In genomic region chr12:50986961-50987737, GRCh38 we compare ENCODE assay signal across 8 cellular contexts. TPM values are rescaled to one million over a fixed set of nuclear protein-coding genes. Genes with fewer than 3 reads are reported as not detected.
DNase-seq lines count a peak whose midpoint lies in the region; ATAC-seq and TF ChIP-seq lines count a peak whose summit lies in the region.

No MANE protein-coding gene starts in this region.

- peaks cover 11% of the 10 kb centered on the region for H3F3A ChIP-seq in neural progenitor cell (ENCODE audit: low read depth)

- peaks cover under 1% of the 10 kb centered on the region for H3K4me1 Mint-ChIP-seq in neural progenitor cell

- no peak for ATAC-seq in GM18867 (IDR thresholded peaks at IDR 0.05; ENCODE audit: unreplicated experiment)

- DNase-seq in NCI-H524 (lab: John Stamatoyannopoulos, UW) (peak; percentile 8 to 52), NCI-H524 treated with DMSO at 0.1 percent for 48 hours (lab: John Stamatoyannopoulos, UW) (no peak), fibroblast of the aortic adventitia (ENCODE audit: low read depth) (peak; percentile 75), neural progenitor cell (ENCODE audit: low spot score) (peak; percentile 50)
- no peak for DNase-seq in activated CD8-positive, alpha-beta memory T cell treated with anti-CD3 and anti-CD28 coated beads, Interleukin-2, amount 50 U/mL, for 48 hours

- H3K4me3 ChIP-seq in HUES64 (ENCODE audit: low read length): no peak overlapping the region
- H3K4me3 ChIP-seq in fibroblast of the aortic adventitia (ENCODE audit: low read depth, low read length): no peak overlapping the region
- H3K4me3 ChIP-seq in neural progenitor cell: no peak overlapping the region

- H3K27me3 ChIP-seq in HUES64 (ENCODE audit: insufficient read depth, low read length) (no peaks in the 10 kb centered on the region), neural progenitor cell (no peaks in the 10 kb centered on the region)

- H3K4me1 ChIP-seq in HUES64 (ENCODE audit: insufficient read depth, low read length): no peaks in the 10 kb centered on the region
- H3K4me1 ChIP-seq in neural progenitor cell: no peaks in the 10 kb centered on the region

- H3K9me3 Mint-ChIP-seq in neural progenitor cell: no peaks in the 10 kb centered on the region

- peak overlapping the region; percentile 11 for H3K27ac Mint-ChIP-seq in neural progenitor cell

- H3K27ac ChIP-seq in HUES64 (ENCODE audit: low read depth, low read length) (peak overlapping the region; percentile 21; the same call in 1 of the 2 replicates), VCaP (peak overlapping the region; percentile 5; the same call in 1 of the 2 replicates), neural progenitor cell (no peak overlapping the region)

- no peak overlapping the region for H3K9ac ChIP-seq in HUES64 (ENCODE audit: low read depth, low read length)
- H3K9ac ChIP-seq in neural progenitor cell: no peak overlapping the region

- H3K9me3 ChIP-seq in HUES64 (ENCODE audit: insufficient read depth, low read depth, low read length) (no peaks in the 10 kb centered on the region), neural progenitor cell (ENCODE audit: low read depth) (no peaks in the 10 kb centered on the region)

- no peak overlapping the region for H2AFZ ChIP-seq in neural progenitor cell (replicated peaks)

- H4K20me1 ChIP-seq in neural progenitor cell (ENCODE audit: low read depth): peaks cover 3% of the 10 kb centered on the region

- H3K36me3 ChIP-seq in HUES64 (ENCODE audit: insufficient read depth, low read length): peaks cover 63% of the 10 kb centered on the region
- H3K36me3 ChIP-seq in neural progenitor cell: no peaks in the 10 kb centered on the region

- no peak overlapping the region for H3K4me3 Mint-ChIP-seq in neural progenitor cell

- H3K36me3 Mint-ChIP-seq in neural progenitor cell: peaks cover 20% of the 10 kb centered on the region

- H3K4me2 ChIP-seq in neural progenitor cell: no peak overlapping the region

- H3K79me2 ChIP-seq in neural progenitor cell (ENCODE audit: low read depth): no peaks in the 10 kb centered on the region

- peaks cover 2% of the 10 kb centered on the region for H3K27me3 Mint-ChIP-seq in neural progenitor cell (ENCODE audit: insufficient read depth, low read depth)

- TF ChIP-seq CTCF in VCaP (conservative IDR thresholded peaks at IDR 0.05) (peak; percentile 84), fibroblast of the aortic adventitia (IDR thresholded peaks at IDR 0.05; ENCODE audit: insufficient read depth, low read length) (peak; percentile 69), neural progenitor cell (IDR thresholded peaks at IDR 0.05) (peak; percentile 57)

- 66% methylated on average over 7 of the region's 8 CpGs for WGBS in HUES64

RNA-seq across cellular contexts. Expression of gene HIGD1C, which starts 34.8 kb away (rescaled TPM):
- polyA plus RNA-seq in HUES64 (2013, experiment 1 of 2): not detected
- not detected for polyA plus RNA-seq in HUES64 (2013, experiment 2 of 2)
- not detected in 2 replicates for total RNA-seq in fibroblast of the aortic adventitia (ENCODE audit: low replicate concordance)
- total RNA-seq in neural progenitor cell (ENCODE audit: low replicate concordance): not detected in 2 replicates

RNA-seq across cellular contexts. Expression of gene SLC11A2, which starts 39.0 kb away (rescaled TPM):
- 36.2 TPM for polyA plus RNA-seq in HUES64 (2013, experiment 1 of 2)
- 31.1 TPM for polyA plus RNA-seq in HUES64 (2013, experiment 2 of 2)
- 50.7 and 53.7 TPM in 2 replicates for total RNA-seq in fibroblast of the aortic adventitia (ENCODE audit: low replicate concordance)
- total RNA-seq in neural progenitor cell (ENCODE audit: low replicate concordance): 62.7 and 66.5 TPM in 2 replicates

Comparison
In these comparisons a context has a peak if more than half of its experiments do, and no peak if none do; other contexts are left out.
1. DNase-seq: peak in NCI-H524 (2 of 2), fibroblast of the aortic adventitia (single experiment) and neural progenitor cell (single experiment); none in NCI-H524 treated with DMSO at 0.1 percent for 48 hours (single experiment) and activated CD8-positive, alpha-beta memory T cell treated with anti-CD3 and anti-CD28 coated beads, Interleukin-2, amount 50 U/mL, for 48 hours (single experiment).
2. Peak in every context shown above with its lines, with median percentiles within 50 percentile points of each other: CTCF ChIP-seq.